In genomic region chr5:115571441-115571878, GRCh38 we compare ENCODE assay signal across 12 cellular contexts. TPM values are rescaled to one million over a fixed set of nuclear protein-coding genes. Genes with fewer than 3 reads are reported as not detected.
A peak's percentile ranks its signal among the peaks of the same experiment; 100 is the strongest.
DNase-seq lines count a peak whose midpoint lies in the region; ATAC-seq lines count a peak whose summit lies in the region.
"Had no signal": no experiment of that assay in that cellular context is flagged by ENCODE, and none has a peak within 500 bp of the region (broad histone marks: within the 10 kb centered on the region; RNA-seq: fewer than 3 reads in every experiment).

No MANE protein-coding gene starts in this region.

- ATAC-seq in right cardiac atrium, result peak; percentile 88 to 94
- ATAC-seq in activated naive CD4-positive, alpha-beta T cell treated with anti-CD3 and anti-CD28 coated beads, Interleukin-2, amount 50 U/mL, for 72 hours, result no peak
- ATAC-seq: CD8-positive, alpha-beta T cell had no signal

- H3K27me3 ChIP-seq in right cardiac atrium (ENCODE audit: control insufficient read depth, insufficient read depth), result no peaks in the 10 kb centered on the region
- H3K27me3 ChIP-seq: hepatocyte, sigmoid colon had no signal

- H3K9me3 Mint-ChIP-seq in activated naive CD4-positive, alpha-beta T cell treated with anti-CD3 and anti-CD28 coated beads, Interleukin-2, amount 50 U/mL, for 72 hours, result no peaks in the 10 kb centered on the region
- no peaks in the 10 kb centered on the region for H3K9me3 Mint-ChIP-seq in activated T-helper 2 cell treated with anti-CD3 and anti-CD28 coated beads, Interferon-gamma antibody, Interleukin-2, Interleukin-4, amounts not matched to agents 10 μg/mL and 5 μg/mL and 100 μg/mL, durations not matched to agents 14 hours and 24 hours and 36 hours
- H3K9me3 Mint-ChIP-seq: activated naive CD8-positive, alpha-beta T cell treated with anti-CD3 and anti-CD28 coated beads, Interleukin-2, amount 10 ng/mL, durations not matched to agents 7 days and 5 days; CD8-positive, alpha-beta T cell had no signal

- H3K4me1 ChIP-seq in right cardiac atrium (ENCODE audit: control insufficient read depth, insufficient read depth, low read length), result no peaks in the 10 kb centered on the region
- H3K4me1 ChIP-seq: sigmoid colon had no signal

- peak overlapping the region; percentile 63 for H3K27ac ChIP-seq in caudate nucleus (ENCODE audit: low read depth, low read length)
- no peak overlapping the region for H3K27ac ChIP-seq in right cardiac atrium (ENCODE audit: low read length)
- H3K27ac ChIP-seq: hepatocyte, RWPE1 had no signal

- no peaks in the 10 kb centered on the region for H3K4me1 Mint-ChIP-seq in activated T-helper 2 cell treated with anti-CD3 and anti-CD28 coated beads, Interferon-gamma antibody, Interleukin-2, Interleukin-4, amounts not matched to agents 10 μg/mL and 5 μg/mL and 100 μg/mL, durations not matched to agents 14 hours and 24 hours and 36 hours (ENCODE audit: low read depth)
- H3K4me1 Mint-ChIP-seq: activated naive CD8-positive, alpha-beta T cell treated with anti-CD3 and anti-CD28 coated beads, Interleukin-2, amount 10 ng/mL, durations not matched to agents 7 days and 5 days had no signal

- H3K27me3 Mint-ChIP-seq in activated T-helper 2 cell treated with anti-CD3 and anti-CD28 coated beads, Interferon-gamma antibody, Interleukin-2, Interleukin-4, amounts not matched to agents 10 μg/mL and 5 μg/mL and 100 μg/mL, durations not matched to agents 14 hours and 24 hours and 36 hours (ENCODE audit: low read depth), result peaks cover 27% of the 10 kb centered on the region

- no peak overlapping the region for H3K4me3 Mint-ChIP-seq in activated T-helper 2 cell treated with anti-CD3 and anti-CD28 coated beads, Interferon-gamma antibody, Interleukin-2, Interleukin-4, amounts not matched to agents 10 μg/mL and 5 μg/mL and 100 μg/mL, durations not matched to agents 14 hours and 24 hours and 36 hours (ENCODE audit: low read depth)
- H3K4me3 Mint-ChIP-seq: activated naive CD8-positive, alpha-beta T cell treated with anti-CD3 and anti-CD28 coated beads, Interleukin-2, amount 10 ng/mL, durations not matched to agents 7 days and 5 days; CD8-positive, alpha-beta T cell had no signal

- intact Hi-C loops in right cardiac atrium (cut with DNase I), result loop anchor here in 2 of 4 donors (5.0 to 10.0 kb wide), 3 partner anchors 194 to 259 kb away; no protein-coding TSS in a partner anchor
- intact Hi-C loops in activated T-helper 2 cell treated with anti-CD3 and anti-CD28 coated beads, Interferon-gamma antibody, Interleukin-2, Interleukin-4, amounts not matched to agents 10 μg/mL and 5 μg/mL and 100 μg/mL, durations not matched to agents 14 hours and 24 hours and 36 hours (cut with micrococcal nuclease), result loop anchor here (5.0 kb wide), 1 partner anchor 474 kb away; no protein-coding TSS in a partner anchor

- no peaks in the 10 kb centered on the region for H3K9me3 ChIP-seq in right cardiac atrium (ENCODE audit: control insufficient read depth, low read length)
- H3K9me3 ChIP-seq: sigmoid colon had no signal

- H3K27ac Mint-ChIP-seq in activated naive CD4-positive, alpha-beta T cell treated with anti-CD3 and anti-CD28 coated beads, Interleukin-2, amount 50 U/mL, for 72 hours, result no peak overlapping the region
- no peak overlapping the region for H3K27ac Mint-ChIP-seq in activated T-helper 2 cell treated with anti-CD3 and anti-CD28 coated beads, Interferon-gamma antibody, Interleukin-2, Interleukin-4, amounts not matched to agents 10 μg/mL and 5 μg/mL and 100 μg/mL, durations not matched to agents 14 hours and 24 hours and 36 hours
- H3K27ac Mint-ChIP-seq: activated naive CD8-positive, alpha-beta T cell treated with anti-CD3 and anti-CD28 coated beads, Interleukin-2, amount 10 ng/mL, durations not matched to agents 7 days and 5 days; CD8-positive, alpha-beta T cell had no signal

- H3K36me3 Mint-ChIP-seq in activated naive CD4-positive, alpha-beta T cell treated with anti-CD3 and anti-CD28 coated beads, Interleukin-2, amount 50 U/mL, for 72 hours, result no peaks in the 10 kb centered on the region
- no peaks in the 10 kb centered on the region for H3K36me3 Mint-ChIP-seq in activated T-helper 2 cell treated with anti-CD3 and anti-CD28 coated beads, Interferon-gamma antibody, Interleukin-2, Interleukin-4, amounts not matched to agents 10 μg/mL and 5 μg/mL and 100 μg/mL, durations not matched to agents 14 hours and 24 hours and 36 hours (ENCODE audit: low read depth)
- H3K36me3 Mint-ChIP-seq: activated naive CD8-positive, alpha-beta T cell treated with anti-CD3 and anti-CD28 coated beads, Interleukin-2, amount 10 ng/mL, durations not matched to agents 7 days and 5 days; CD8-positive, alpha-beta T cell had no signal

- WGBS in right cardiac atrium, result 49% methylated on average over 5 of the region's 5 CpGs

- peak; percentile 46 for DNase-seq in NCI-H446 treated with DMSO at 0.1 percent for 48 hours (lab: John Stamatoyannopoulos, UW)
- peak in 60 of 61 donors; percentile 10 to 93 (median 73) for DNase-seq in caudate nucleus (lab: John Stamatoyannopoulos, UW)
- peak in 2 of 3 donors; percentile 17 to 28 for DNase-seq in right cardiac atrium
- peak; percentile 96 for DNase-seq in putamen (ENCODE audit: low spot score)
- DNase-seq in activated naive CD4-positive, alpha-beta T cell treated with anti-CD3 and anti-CD28 coated beads, Interleukin-2, amount 50 U/mL, for 72 hours (ENCODE audit: low spot score in 2 of 2), result no peak
- no peak for DNase-seq in HuH-7 (ENCODE audit: low spot score)
- no peak for DNase-seq in activated T-helper 2 cell treated with anti-CD3 and anti-CD28 coated beads, Interferon-gamma antibody, Interleukin-2, Interleukin-4, amounts not matched to agents 10 μg/mL and 5 μg/mL and 100 μg/mL, durations not matched to agents 14 hours and 24 hours and 36 hours (ENCODE audit: low spot score)
- DNase-seq: activated naive CD8-positive, alpha-beta T cell treated with anti-CD3 and anti-CD28 coated beads, Interleukin-2, amount 10 ng/mL, durations not matched to agents 7 days and 5 days; CD8-positive, alpha-beta T cell; sigmoid colon had no signal

- no peak overlapping the region for H3K4me3 ChIP-seq in right cardiac atrium (ENCODE audit: low read length)
- H3K4me3 ChIP-seq: hepatocyte, sigmoid colon had no signal

RNA-seq across cellular contexts. Expression of gene FEM1C, which starts 26.9 kb away (rescaled TPM):
- 10 to 100 TPM; 19.3 to 29.5 (median 22.1) TPM for total RNA-seq in right cardiac atrium
- polyA plus RNA-seq in right cardiac atrium, result 8.4 TPM
- total RNA-seq in activated naive CD4-positive, alpha-beta T cell treated with anti-CD3 and anti-CD28 coated beads, Interleukin-2, amount 50 U/mL, for 72 hours, result 10 to 100 TPM; 13.7 TPM
- total RNA-seq in activated T-helper 2 cell treated with anti-CD3 and anti-CD28 coated beads, Interferon-gamma antibody, Interleukin-2, Interleukin-4, amounts not matched to agents 10 μg/mL and 5 μg/mL and 100 μg/mL, durations not matched to agents 14 hours and 24 hours and 36 hours, result 14.3 and 15.0 TPM in 2 replicates

RNA-seq across cellular contexts. Expression of gene TICAM2, which starts 30.8 kb away (rescaled TPM):
- 1 to 10 TPM; 3.2 to 4.3 (median 3.7) TPM for total RNA-seq in right cardiac atrium
- 1.5 TPM for polyA plus RNA-seq in right cardiac atrium
- under 1 TPM; 0.66 to 0.91 TPM for total RNA-seq in activated naive CD4-positive, alpha-beta T cell treated with anti-CD3 and anti-CD28 coated beads, Interleukin-2, amount 50 U/mL, for 72 hours
- 0.85 TPM in 1 of 2 replicates, not detected in the other for total RNA-seq in activated T-helper 2 cell treated with anti-CD3 and anti-CD28 coated beads, Interferon-gamma antibody, Interleukin-2, Interleukin-4, amounts not matched to agents 10 μg/mL and 5 μg/mL and 100 μg/mL, durations not matched to agents 14 hours and 24 hours and 36 hours

RNA-seq across cellular contexts. Expression of gene TMED7, which starts 54.4 kb away (rescaled TPM):
- total RNA-seq in right cardiac atrium, result 100 to 1,000 TPM in 1 of 4 donors, 10 to 100 TPM in 3; 74.0 to 111 (median 83.2) TPM
- polyA plus RNA-seq in right cardiac atrium, result 38.9 TPM
- total RNA-seq in activated naive CD4-positive, alpha-beta T cell treated with anti-CD3 and anti-CD28 coated beads, Interleukin-2, amount 50 U/mL, for 72 hours, result 10 to 100 TPM; 33.1 to 38.4 TPM
- 40.2 and 40.9 TPM in 2 replicates for total RNA-seq in activated T-helper 2 cell treated with anti-CD3 and anti-CD28 coated beads, Interferon-gamma antibody, Interleukin-2, Interleukin-4, amounts not matched to agents 10 μg/mL and 5 μg/mL and 100 μg/mL, durations not matched to agents 14 hours and 24 hours and 36 hours

Comparison
In these comparisons a context has a peak if more than half of its experiments do, and no peak if none do; other contexts are left out.
1. DNase-seq: peak in NCI-H446 treated with DMSO at 0.1 percent for 48 hours (single experiment), caudate nucleus (60 of 61), right cardiac atrium (2 of 3) and putamen (single experiment); none in activated naive CD4-positive, alpha-beta T cell treated with anti-CD3 and anti-CD28 coated beads, Interleukin-2, amount 50 U/mL, for 72 hours (0 of 2), HuH-7 (single experiment) and activated T-helper 2 cell treated with anti-CD3 and anti-CD28 coated beads, Interferon-gamma antibody, Interleukin-2, Interleukin-4, amounts not matched to agents 10 μg/mL and 5 μg/mL and 100 μg/mL, durations not matched to agents 14 hours and 24 hours and 36 hours (single experiment).
2. ATAC-seq: peak in right cardiac atrium (2 of 2); none in activated naive CD4-positive, alpha-beta T cell treated with anti-CD3 and anti-CD28 coated beads, Interleukin-2, amount 50 U/mL, for 72 hours (0 of 2).